Comparison of ENCODE assay signal across 8 cellular contexts in genomic region chr12:132559652-132560420, GRCh38. TPM values are rescaled to one million over a fixed set of nuclear protein-coding genes. Genes with fewer than 3 reads are reported as not detected.
DNase-seq lines count a peak whose midpoint lies in the region; ATAC-seq, FAIRE-seq and TF ChIP-seq lines count a peak whose summit lies in the region.

No MANE protein-coding gene starts in this region.

- peaks cover 41% of the 10 kb centered on the region for H3K79me2 ChIP-seq in K562 (ENCODE audit: control insufficient read depth, insufficient read depth, low read length)

- intact Hi-C loops in K562 (cut with micrococcal nuclease): loop anchor here (2.0 kb wide), 1 partner anchor 145 kb away; no protein-coding TSS in a partner anchor

- TF ChIP-seq POLR2A in K562 (conservative IDR thresholded peaks at IDR 0.05): no peak

- TF ChIP-seq CTCF in K562 (IDR thresholded peaks at IDR 0.05 in 2 of 3, conservative IDR thresholded peaks at IDR 0.05 in 1 of 3; ENCODE audit: insufficient read depth in 2 of 3, low read depth in 1 of 3, low read length in 3 of 3): no peak

- BruUV-seq in K562 (replicated peaks; lab: Mats Ljungman, UMichigan): no TSS peak

- no peak for FAIRE-seq in K562 (lab: Jason Lieb, UNC)

- H3K4me2 ChIP-seq in K562 (ENCODE audit: insufficient read depth, low read length): peak overlapping the region; percentile 76

- POLR2A ChIA-PET in K562 (lab: Yijun Ruan, JAX): interaction anchor here (0.6 kb wide), 2 partner anchors 132 to 171 kb away, joined by 3 read pairs; no protein-coding TSS in a partner anchor

- CTCF ChIA-PET in K562 (lab: Yijun Ruan, JAX; ENCODE audit: low intra/inter-chr PET ratio): interaction anchor here (0.7 to 2.4 kb wide), 4 partner anchors 43 to 1643 kb away, joined by 3 to 10 read pairs (median 4); no protein-coding TSS in a partner anchor

- H3K27me3 ChIP-seq in K562 (ENCODE audit: control insufficient read depth in 2 of 2, insufficient read depth in 2 of 2, low read length in 2 of 2) (no peaks in the 10 kb centered on the region), skeletal muscle tissue (ENCODE audit: control insufficient read depth in 3 of 3, insufficient read depth in 3 of 3, low read length in 3 of 3) (no peaks in the 10 kb centered on the region)

- H3K27ac ChIP-seq in K562 (ENCODE audit: extremely low read depth, low read depth, low read length): peak overlapping the region; percentile 80
- H3K27ac ChIP-seq in skeletal muscle tissue (ENCODE audit: low read depth, low read length): no peak overlapping the region

- under 1% methylated on average over 31 of the region's 109 CpGs for WGBS in K562 (ENCODE audit: insufficient coverage, low coverage, missing lambda C conversion rate)

- H3K4me3 ChIP-seq in K562 (peak overlapping the region; percentile 83), iPS-18c (ENCODE audit: insufficient read depth, low read depth, low read length) (peak overlapping the region; percentile 94), skeletal muscle tissue (ENCODE audit: low read length in 3 of 3) (peak overlapping the region; percentile 60 to 72 (median 69))

- H4K20me1 ChIP-seq in K562 (replicated peaks; ENCODE audit: control insufficient read depth, insufficient read depth, low read length): peaks cover under 1% of the 10 kb centered on the region; the same call in 1 of the 2 replicates

- peak overlapping the region; percentile 81 for H2AFZ ChIP-seq in K562 (ENCODE audit: low read depth, low read length)

- peaks cover 5% of the 10 kb centered on the region for H3K9me1 ChIP-seq in K562 (ENCODE audit: control insufficient read depth, insufficient read depth, low read length)

- TF ChIP-seq RAD21 in Ishikawa (IDR thresholded peaks at IDR 0.05; ENCODE audit: low read depth) (no peak), K562 (CRISPR knock-in tag; conservative IDR thresholded peaks at IDR 0.05 in 1 of 2, IDR thresholded peaks at IDR 0.05 in 1 of 2) (no peak)

- H3K4me1 ChIP-seq in ES-I3 (ENCODE audit: insufficient read depth, low read length): no peaks in the 10 kb centered on the region; the same call in 1 of the 2 replicates
- peaks cover 6 to 63% of the 10 kb centered on the region in 2 experiments; a peak in 2 of 5 replicates for H3K4me1 ChIP-seq in K562 (replicated peaks in 1 of 2; ENCODE audit: control insufficient read depth in 2 of 2, insufficient read depth in 2 of 2, low read length in 2 of 2)
- H3K4me1 ChIP-seq in skeletal muscle tissue (ENCODE audit: control insufficient read depth in 3 of 3, insufficient read depth in 3 of 3, low read length in 3 of 3): peaks cover 6 to 17% (median 10%) of the 10 kb centered on the region in 3 donors

- in situ Hi-C loops in K562 (cut with MboI): loop anchor here (10.0 kb wide), 2 partner anchors 145 to 865 kb away; no protein-coding TSS in a partner anchor

- H3K36me3 ChIP-seq in ES-I3 (ENCODE audit: insufficient read depth, low read length): no peaks in the 10 kb centered on the region
- peaks cover 17% of the 10 kb centered on the region; the same call in 1 of the 3 replicates for H3K36me3 ChIP-seq in K562 (ENCODE audit: control insufficient read depth, insufficient read depth, low read length)
- H3K36me3 ChIP-seq in skeletal muscle tissue (ENCODE audit: control insufficient read depth in 3 of 3, insufficient read depth in 3 of 3, low read length in 3 of 3): no peaks in the 10 kb centered on the region

- H3K9me3 ChIP-seq in ES-I3 (ENCODE audit: control insufficient read depth, insufficient read depth, low read length) (no peaks in the 10 kb centered on the region), K562 (replicated peaks; ENCODE audit: control insufficient read depth, insufficient read depth, low read depth, low read length) (no peaks in the 10 kb centered on the region), iPS-18c (ENCODE audit: control insufficient read depth, insufficient read depth, low read length) (no peaks in the 10 kb centered on the region), skeletal muscle tissue (ENCODE audit: control insufficient read depth in 3 of 3, low read length in 3 of 3) (no peaks in the 10 kb centered on the region)

- H3K9ac ChIP-seq in ES-I3 (ENCODE audit: low read depth, low read length) (peak overlapping the region; percentile 62), K562 (ENCODE audit: insufficient read depth in 1 of 2, low read depth in 2 of 2, low read length in 2 of 2) (peak overlapping the region; percentile 57 to 93), skeletal muscle tissue (ENCODE audit: low read depth in 1 of 3, low read length in 3 of 3) (peak overlapping the region in 2 of 3 donors; percentile 45 to 69)

- ATAC-seq in K562 (peak; percentile 84), GM19324 (IDR thresholded peaks at IDR 0.05; ENCODE audit: low FRiP score, unreplicated experiment) (no peak), HG03095 (IDR thresholded peaks at IDR 0.05; ENCODE audit: unreplicated experiment) (no peak)

- TF ChIP-seq EP300 in Ishikawa (IDR thresholded peaks at IDR 0.05; ENCODE audit: borderline replicate concordance) (no peak), K562 (IDR thresholded peaks at IDR 0.05; ENCODE audit: low read length) (no peak)

- DNase-seq in RPMI7951 (ENCODE audit: low read depth) (peak; percentile 22), K562 (ENCODE audit: extremely low read depth in 1 of 4, low spot score in 3 of 4) (peak; percentile 81 to 94 (median 94))

TF ChIP-seq in Ishikawa, 13 proteins besides CTCF, POLR2A, EP300 and RAD21:
- TF ChIP-seq NFIC (IDR thresholded peaks at IDR 0.05): no peak
- no peak for TF ChIP-seq TEAD4 (IDR thresholded peaks at IDR 0.05)
- peak; percentile 68 for TF ChIP-seq ZBTB7A (IDR thresholded peaks at IDR 0.05; ENCODE audit: low read depth)
- TF ChIP-seq YY1 (IDR thresholded peaks at IDR 0.05; ENCODE audit: low read depth): 0 out of 2 replicates have a peak, but pooled peaks have one; percentile 27

TF ChIP-seq in K562, 482 proteins besides CTCF, POLR2A, EP300 and RAD21 (continues in another document):
- peak; percentile 16 for TF ChIP-seq HMGN3 (IDR thresholded peaks at IDR 0.05; ENCODE audit: borderline replicate concordance, extremely low read depth, insufficient read length, low read depth, low read length)
- TF ChIP-seq NRF1 (conservative IDR thresholded peaks at IDR 0.05 in 1 of 2, IDR thresholded peaks at IDR 0.05 in 1 of 2): peak in 1 of 2 experiments; percentile 49; a peak in 2 of 4 replicates
- TF ChIP-seq ZNF766 (CRISPR knock-in tag; conservative IDR thresholded peaks at IDR 0.05): no peak
- TF ChIP-seq ZSCAN29 (IDR thresholded peaks at IDR 0.05): peak; percentile 94
- peak; percentile 99 for TF ChIP-seq ZBTB17 (CRISPR knock-in tag; IDR thresholded peaks at IDR 0.05)
- peak; percentile 23; the same call in 1 of the 2 replicates for TF ChIP-seq KDM2B (CRISPR knock-in tag; IDR thresholded peaks at IDR 0.05)
- TF ChIP-seq C11orf30 (IDR thresholded peaks at IDR 0.05; ENCODE audit: low read depth): no peak
- peak in 1 of 2 experiments; percentile 15; a peak in 1 of 4 replicates for TF ChIP-seq KDM1A (IDR thresholded peaks at IDR 0.05)
- TF ChIP-seq NONO (IDR thresholded peaks at IDR 0.05; ENCODE audit: low read depth in 2 of 2, low read length in 1 of 2): peak in 1 of 2 experiments; percentile 18; a peak in 1 of 4 replicates

RNA-seq across cellular contexts. Expression of gene LRCOL1, which starts 50.5 kb away (rescaled TPM):
- total RNA-seq in RPMI7951 (2014; rRNA removed; shearing (Covaris generic)): not detected in 2 replicates
- total RNA-seq in K562 (2011; cell fraction: chromatin; rRNA removed; ENCODE audit: low replicate concordance): not detected in 2 replicates
- total RNA-seq in K562 (2011; cell fraction: nucleolus; rRNA removed): not detected in 2 replicates
- total RNA-seq in K562 (2011; cell fraction: nucleoplasm; rRNA removed): not detected in 2 replicates
- total RNA-seq in K562 (2014; rRNA removed) (not detected in 2 replicates), K562 (2014; rRNA removed; fragmentation: Illumina TruSeq; extraction: Trizol) (not detected in 2 replicates), K562 (2015; rRNA removed; fragmentation: Illumina TruSeq; extraction: Trizol) (not detected in 2 replicates), K562 (2021) (not detected in 2 replicates), skeletal muscle tissue (1.0 TPM)
- polyA plus RNA-seq in K562 (2011; rRNA removed) (not detected in 2 replicates), K562 (2014; fragmentation: Illumina TruSeq; extraction: Trizol) (not detected in 2 replicates), K562 (2014; fragmentation: Nextera tagmentation; extraction: Ambion mirVana) (not detected), K562 (2014; rRNA removed) (not detected in 2 replicates)
- 0.09 TPM in 1 of 2 replicates, not detected in the other for polyA plus RNA-seq in K562 (2011; cell fraction: cytosol; rRNA removed)
- polyA plus RNA-seq in K562 (2011; cell fraction: nucleus; rRNA removed): 0.20 TPM in 1 of 2 replicates, not detected in the other
- not detected in 2 replicates for polyA plus RNA-seq in K562 (2012)
- not detected in 2 replicates for polyA minus RNA-seq in K562 (2011; rRNA and poly(A)+ RNA removed)
- not detected in 2 replicates for polyA minus RNA-seq in K562 (2011; cell fraction: cytosol; rRNA and poly(A)+ RNA removed)
- polyA minus RNA-seq in K562 (2011; cell fraction: nucleus; rRNA and poly(A)+ RNA removed): not detected in 2 replicates

RNA-seq across cellular contexts. Expression of gene P2RX2, which starts 58.7 kb away (rescaled TPM):
- not detected in 2 replicates for total RNA-seq in RPMI7951 (2014; rRNA removed; shearing (Covaris generic))
- total RNA-seq in K562 (2011; cell fraction: chromatin; rRNA removed; ENCODE audit: low replicate concordance): not detected in 2 replicates
- total RNA-seq in K562 (2011; cell fraction: nucleolus; rRNA removed): not detected in 2 replicates
- total RNA-seq in K562 (2011; cell fraction: nucleoplasm; rRNA removed): not detected in 2 replicates
- total RNA-seq in K562 (2014; rRNA removed): not detected in 2 replicates
- total RNA-seq in K562 (2014; rRNA removed; fragmentation: Illumina TruSeq; extraction: Trizol): not detected in 2 replicates
- total RNA-seq in K562 (2015; rRNA removed; fragmentation: Illumina TruSeq; extraction: Trizol): not detected in 2 replicates
- total RNA-seq in K562 (2021): not detected in 2 replicates
- polyA plus RNA-seq in K562 (2011; rRNA removed): not detected in 2 replicates
- not detected in 2 replicates for polyA plus RNA-seq in K562 (2011; cell fraction: cytosol; rRNA removed)
- not detected in 2 replicates for polyA plus RNA-seq in K562 (2011; cell fraction: nucleus; rRNA removed)
- 0.06 and 0.14 TPM in 2 replicates for polyA plus RNA-seq in K562 (2012)
- not detected in 2 replicates for polyA plus RNA-seq in K562 (2014; fragmentation: Illumina TruSeq; extraction: Trizol)
- polyA plus RNA-seq in K562 (2014; fragmentation: Nextera tagmentation; extraction: Ambion mirVana): not detected
- not detected in 2 replicates for polyA plus RNA-seq in K562 (2014; rRNA removed)
- polyA minus RNA-seq in K562 (2011; rRNA and poly(A)+ RNA removed): not detected in 2 replicates
- not detected in 2 replicates for polyA minus RNA-seq in K562 (2011; cell fraction: cytosol; rRNA and poly(A)+ RNA removed)
- polyA minus RNA-seq in K562 (2011; cell fraction: nucleus; rRNA and poly(A)+ RNA removed): not detected in 2 replicates
- not detected for total RNA-seq in skeletal muscle tissue
